24 cellular contexts compared by ENCODE assay signal in the genomic region with DNA sequence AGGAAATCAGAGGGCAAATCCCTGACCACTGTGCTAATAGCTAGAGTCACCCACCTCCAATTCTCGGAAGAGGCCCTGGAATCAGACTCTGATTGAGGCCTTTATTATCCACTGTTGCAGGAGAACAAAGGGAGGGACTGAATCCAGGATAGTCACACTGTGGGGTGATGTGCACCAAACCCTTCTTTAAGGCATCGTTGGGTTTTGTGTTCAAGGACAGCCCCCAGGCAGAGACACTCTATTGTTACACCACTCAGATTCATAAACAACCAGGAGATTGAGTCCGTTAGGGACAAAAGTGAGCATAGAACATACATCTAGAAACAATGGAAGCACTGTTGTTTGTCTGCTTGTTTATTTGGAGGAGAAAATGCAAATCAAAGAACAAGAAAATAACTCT.
"Had no signal": no experiment of that assay in that cellular context is flagged by ENCODE, and none has a peak within 500 bp of the region (broad histone marks: within the 10 kb centered on the region; RNA-seq: fewer than 3 reads in every experiment).

No MANE protein-coding gene starts in this region.

- H3K4me3 Mint-ChIP-seq: activated CD8-positive, alpha-beta T cell treated with anti-CD3 and anti-CD28 coated beads for 36 hours; activated naive CD8-positive, alpha-beta T cell treated with anti-CD3 and anti-CD28 coated beads, Interleukin-2, amount 10 ng/mL, durations not matched to agents 7 days and 5 days; activated T-helper 17 cell treated with anti-CD3 and anti-CD28 coated beads, Interleukin-2, amount 50 U/mL, for 72 hours; effector memory CD8-positive, alpha-beta T cell; memory B cell; naive thymus-derived CD8-positive, alpha-beta T cell had no signal

- H3K9me3 Mint-ChIP-seq: activated CD8-positive, alpha-beta T cell treated with anti-CD3 and anti-CD28 coated beads for 36 hours; activated naive CD8-positive, alpha-beta T cell treated with anti-CD3 and anti-CD28 coated beads, Interleukin-2, amount 10 ng/mL, durations not matched to agents 7 days and 5 days; activated T-helper 17 cell treated with anti-CD3 and anti-CD28 coated beads, Interleukin-2, amount 50 U/mL, for 72 hours; effector memory CD8-positive, alpha-beta T cell; memory B cell; naive thymus-derived CD8-positive, alpha-beta T cell had no signal

- H3K36me3 Mint-ChIP-seq: activated naive CD8-positive, alpha-beta T cell treated with anti-CD3 and anti-CD28 coated beads, Interleukin-2, amount 10 ng/mL, durations not matched to agents 7 days and 5 days; memory B cell; naive thymus-derived CD8-positive, alpha-beta T cell had no signal

- H3K27ac ChIP-seq: ascending aorta, esophagus squamous epithelium, suprapubic skin, vagina had no signal

- H3K9me3 ChIP-seq: ascending aorta, esophagus squamous epithelium, SK-N-SH, suprapubic skin, vagina had no signal

- H3K4me2 ChIP-seq: SK-N-SH had no signal

- H3K4me3 ChIP-seq: ascending aorta, esophagus squamous epithelium, suprapubic skin, vagina had no signal

- H3K27ac Mint-ChIP-seq: activated CD8-positive, alpha-beta T cell treated with anti-CD3 and anti-CD28 coated beads for 36 hours; activated naive CD8-positive, alpha-beta T cell treated with anti-CD3 and anti-CD28 coated beads, Interleukin-2, amount 10 ng/mL, durations not matched to agents 7 days and 5 days; activated T-helper 17 cell treated with anti-CD3 and anti-CD28 coated beads, Interleukin-2, amount 50 U/mL, for 72 hours; effector memory CD8-positive, alpha-beta T cell; memory B cell; naive thymus-derived CD8-positive, alpha-beta T cell had no signal

- H3K36me3 ChIP-seq: ascending aorta, esophagus squamous epithelium, suprapubic skin, vagina had no signal

- H3K9me2 ChIP-seq: SK-N-SH had no signal

- H3K27me3 ChIP-seq: ascending aorta, esophagus squamous epithelium, suprapubic skin, vagina had no signal

- DNase-seq: activated CD4-positive, alpha-beta T cell treated with anti-CD3 and anti-CD28 coated beads for 48 hours; activated CD4-positive, CD25-positive, alpha-beta regulatory T cell; activated CD8-positive, alpha-beta T cell treated with anti-CD3 and anti-CD28 coated beads for 36 hours; activated naive CD4-positive, alpha-beta T cell treated with Interleukin-2 at 50 U/mL for 16 hours; activated naive CD8-positive, alpha-beta T cell treated with anti-CD3 and anti-CD28 coated beads, Interleukin-2, amount 10 ng/mL, durations not matched to agents 7 days and 5 days; activated T-cell treated with anti-CD3 and anti-CD28 coated beads, Interleukin-2, amount 50 U/mL, for 1 hour; dermis blood vessel endothelial cell; effector memory CD8-positive, alpha-beta T cell; esophagus squamous epithelium; glutamatergic neuron; kidney glomerular epithelial cell; left ventricle myocardium superior; naive thymus-derived CD8-positive, alpha-beta T cell; SK-N-SH; stimulated activated CD4-positive, alpha-beta T cell treated with anti-CD3 and anti-CD28 coated beads, Interleukin-2, amount 100 ng/mL, for 24 hours; stimulated activated naive CD8-positive, alpha-beta T cell treated with anti-CD3 and anti-CD28 coated beads, Interleukin-15, Interleukin-2, amounts not matched to agents 100 U/mL and 50 U/mL, for 24 hours; T-helper 1 cell; T-helper 9 cell; trophoblast cell had no signal

- H3K27me3 Mint-ChIP-seq: activated naive CD8-positive, alpha-beta T cell treated with anti-CD3 and anti-CD28 coated beads, Interleukin-2, amount 10 ng/mL, durations not matched to agents 7 days and 5 days had no signal

- H3K4me1 Mint-ChIP-seq: activated naive CD8-positive, alpha-beta T cell treated with anti-CD3 and anti-CD28 coated beads, Interleukin-2, amount 10 ng/mL, durations not matched to agents 7 days and 5 days; activated T-helper 17 cell treated with anti-CD3 and anti-CD28 coated beads, Interleukin-2, amount 50 U/mL, for 72 hours; memory B cell; naive thymus-derived CD8-positive, alpha-beta T cell had no signal

- ATAC-seq: activated CD8-positive, alpha-beta T cell treated with anti-CD3 and anti-CD28 coated beads for 36 hours; activated T-helper 17 cell treated with anti-CD3 and anti-CD28 coated beads, Interleukin-2, amount 50 U/mL, for 72 hours; effector memory CD8-positive, alpha-beta T cell; left ventricle myocardium superior; naive thymus-derived CD8-positive, alpha-beta T cell; stimulated activated naive CD8-positive, alpha-beta T cell treated with anti-CD3 and anti-CD28 coated beads, Interleukin-15, Interleukin-2, amounts not matched to agents 100 U/mL and 50 U/mL, for 24 hours had no signal

- H3K4me1 ChIP-seq: ascending aorta, esophagus squamous epithelium, suprapubic skin, vagina had no signal
